ENCODE assay signal across 8 cellular contexts in genomic region chr3:170222647-170223541, GRCh38. TPM values are rescaled to one million over a fixed set of nuclear protein-coding genes. Genes with fewer than 3 reads are reported as not detected.
DNase-seq lines count a peak whose midpoint lies in the region; ATAC-seq and TF ChIP-seq lines count a peak whose summit lies in the region.

No MANE protein-coding gene starts in this region.

- peaks cover 25% of the 10 kb centered on the region for H4K20me1 ChIP-seq in neural progenitor cell (ENCODE audit: low read depth)

- peak overlapping the region; percentile 88 for H3K4me2 ChIP-seq in neural progenitor cell

- peaks cover 25% of the 10 kb centered on the region for H3K4me1 Mint-ChIP-seq in activated T-helper 1 cell treated with anti-CD3 and anti-CD28 coated beads, Interleukin-12 subunit alpha, Interleukin-12 subunit beta, Interleukin-2, Interleukin-4 antibody, amounts not matched to agents 30 ng/mL and 10 ng/mL and 1 ng/mL, durations not matched to agents 14 hours and 24 hours and 36 hours (ENCODE audit: low read depth)
- H3K4me1 Mint-ChIP-seq in neural progenitor cell: peaks cover 25% of the 10 kb centered on the region

- peak overlapping the region; percentile 99 for H3K9ac ChIP-seq in neural progenitor cell

- H3K27ac ChIP-seq in foreskin keratinocyte (peak overlapping the region; percentile 100), neural progenitor cell (peak overlapping the region; percentile 99), temporal lobe (ENCODE audit: low read depth, low read length) (peak overlapping the region; percentile 74)

- H3F3A ChIP-seq in neural progenitor cell (ENCODE audit: low read depth): no peaks in the 10 kb centered on the region

- H3K27me3 Mint-ChIP-seq in activated T-helper 1 cell treated with anti-CD3 and anti-CD28 coated beads, Interleukin-12 subunit alpha, Interleukin-12 subunit beta, Interleukin-2, Interleukin-4 antibody, amounts not matched to agents 30 ng/mL and 10 ng/mL and 1 ng/mL, durations not matched to agents 14 hours and 24 hours and 36 hours (ENCODE audit: insufficient read depth): no peaks in the 10 kb centered on the region
- H3K27me3 Mint-ChIP-seq in neural progenitor cell (ENCODE audit: insufficient read depth, low read depth): no peaks in the 10 kb centered on the region

- no peaks in the 10 kb centered on the region for H3K36me3 ChIP-seq in neural progenitor cell

- ATAC-seq in HG02943 (IDR thresholded peaks at IDR 0.05; ENCODE audit: low read depth, unreplicated experiment) (peak; percentile 22), foreskin keratinocyte (peak; percentile 35)

- peak overlapping the region; percentile 94 for H3K4me3 Mint-ChIP-seq in activated T-helper 1 cell treated with anti-CD3 and anti-CD28 coated beads, Interleukin-12 subunit alpha, Interleukin-12 subunit beta, Interleukin-2, Interleukin-4 antibody, amounts not matched to agents 30 ng/mL and 10 ng/mL and 1 ng/mL, durations not matched to agents 14 hours and 24 hours and 36 hours
- H3K4me3 Mint-ChIP-seq in neural progenitor cell: peak overlapping the region; percentile 96

- TF ChIP-seq CTCF in GM12873 (IDR thresholded peaks at IDR 0.05; ENCODE audit: insufficient read depth, low read depth, low read length, missing control alignments) (peak; percentile 31), foreskin keratinocyte (conservative IDR thresholded peaks at IDR 0.05) (peak; percentile 37), neural progenitor cell (IDR thresholded peaks at IDR 0.05) (no peak)

- H3K4me3 ChIP-seq in neural progenitor cell: peak overlapping the region; percentile 76

- no peaks in the 10 kb centered on the region for H3K9me3 ChIP-seq in neural progenitor cell (ENCODE audit: low read depth)

- no peaks in the 10 kb centered on the region for H3K9me3 Mint-ChIP-seq in activated T-helper 1 cell treated with anti-CD3 and anti-CD28 coated beads, Interleukin-12 subunit alpha, Interleukin-12 subunit beta, Interleukin-2, Interleukin-4 antibody, amounts not matched to agents 30 ng/mL and 10 ng/mL and 1 ng/mL, durations not matched to agents 14 hours and 24 hours and 36 hours
- H3K9me3 Mint-ChIP-seq in neural progenitor cell: peaks cover 4% of the 10 kb centered on the region

- intact Hi-C loops in activated T-helper 1 cell treated with anti-CD3 and anti-CD28 coated beads, Interleukin-12 subunit alpha, Interleukin-12 subunit beta, Interleukin-2, Interleukin-4 antibody, amounts not matched to agents 30 ng/mL and 10 ng/mL and 1 ng/mL, durations not matched to agents 14 hours and 24 hours and 36 hours (cut with micrococcal nuclease): loop anchor here (1.0 to 5.0 kb wide), 9 partner anchors 34 to 686 kb away; partner anchors contain the start of genes EIF5A2, MYNN, PHC3 and SEC62

- H3K79me2 ChIP-seq in neural progenitor cell (ENCODE audit: low read depth): peaks cover 52% of the 10 kb centered on the region

- H2AFZ ChIP-seq in neural progenitor cell (replicated peaks): peak overlapping the region; percentile 74

- H3K4me1 ChIP-seq in foreskin keratinocyte (peaks cover 38% of the 10 kb centered on the region), neural progenitor cell (peaks cover 15% of the 10 kb centered on the region)

- DNase-seq in 8988T (peak; percentile 37), NCI-H526 treated with DMSO at 0.1 percent for 48 hours (lab: John Stamatoyannopoulos, UW) (peak; percentile 64), foreskin keratinocyte (peak; percentile 28 to 50), neural progenitor cell (ENCODE audit: low spot score) (peak; percentile 78)
- DNase-seq in activated T-helper 1 cell treated with anti-CD3 and anti-CD28 coated beads, Interleukin-12 subunit alpha, Interleukin-12 subunit beta, Interleukin-2, Interleukin-4 antibody, amounts not matched to agents 30 ng/mL and 10 ng/mL and 1 ng/mL, durations not matched to agents 14 hours and 24 hours and 36 hours (ENCODE audit: low spot score): peak; percentile 14

- peak overlapping the region; percentile 80 for H3K27ac Mint-ChIP-seq in activated T-helper 1 cell treated with anti-CD3 and anti-CD28 coated beads, Interleukin-12 subunit alpha, Interleukin-12 subunit beta, Interleukin-2, Interleukin-4 antibody, amounts not matched to agents 30 ng/mL and 10 ng/mL and 1 ng/mL, durations not matched to agents 14 hours and 24 hours and 36 hours
- H3K27ac Mint-ChIP-seq in neural progenitor cell: peak overlapping the region; percentile 91

- H3K36me3 Mint-ChIP-seq in activated T-helper 1 cell treated with anti-CD3 and anti-CD28 coated beads, Interleukin-12 subunit alpha, Interleukin-12 subunit beta, Interleukin-2, Interleukin-4 antibody, amounts not matched to agents 30 ng/mL and 10 ng/mL and 1 ng/mL, durations not matched to agents 14 hours and 24 hours and 36 hours (ENCODE audit: low read depth): no peaks in the 10 kb centered on the region
- H3K36me3 Mint-ChIP-seq in neural progenitor cell: no peaks in the 10 kb centered on the region

- no peaks in the 10 kb centered on the region for H3K27me3 ChIP-seq in foreskin keratinocyte
- no peaks in the 10 kb centered on the region for H3K27me3 ChIP-seq in neural progenitor cell

RNA-seq across cellular contexts. Expression of gene PRKCI, which starts 0.7 kb away (rescaled TPM):
- total RNA-seq in activated T-helper 1 cell treated with anti-CD3 and anti-CD28 coated beads, Interleukin-12 subunit alpha, Interleukin-12 subunit beta, Interleukin-2, Interleukin-4 antibody, amounts not matched to agents 30 ng/mL and 10 ng/mL and 1 ng/mL, durations not matched to agents 14 hours and 24 hours and 36 hours: 23.0 and 24.2 TPM in 2 replicates
- total RNA-seq in foreskin keratinocyte: 51.2 and 52.4 TPM in 2 replicates
- polyA plus RNA-seq in foreskin keratinocyte: 14.9 and 17.9 TPM in 2 replicates
- total RNA-seq in neural progenitor cell (ENCODE audit: low replicate concordance): 67.4 and 87.8 TPM in 2 replicates
- total RNA-seq in temporal lobe: 64.2 TPM

RNA-seq across cellular contexts. Expression of gene PHC3, which starts 41.4 kb away (rescaled TPM):
- 57.7 and 58.7 TPM in 2 replicates for total RNA-seq in activated T-helper 1 cell treated with anti-CD3 and anti-CD28 coated beads, Interleukin-12 subunit alpha, Interleukin-12 subunit beta, Interleukin-2, Interleukin-4 antibody, amounts not matched to agents 30 ng/mL and 10 ng/mL and 1 ng/mL, durations not matched to agents 14 hours and 24 hours and 36 hours
- 15.5 and 16.3 TPM in 2 replicates for total RNA-seq in foreskin keratinocyte
- polyA plus RNA-seq in foreskin keratinocyte: 1.7 and 2.1 TPM in 2 replicates
- 27.3 and 28.4 TPM in 2 replicates for total RNA-seq in neural progenitor cell (ENCODE audit: low replicate concordance)
- 42.8 TPM for total RNA-seq in temporal lobe

Comparison
In these comparisons a context has a peak if more than half of its experiments do, and no peak if none do; other contexts are left out.
1. Peak in every context shown above with its lines: DNase-seq, ATAC-seq, H3K4me3 ChIP-seq and H3K27ac ChIP-seq.
2. DNase-seq: peak in every context shown above with its lines; median percentile 78 in neural progenitor cell; 64 in NCI-H526 treated with DMSO at 0.1 percent for 48 hours; 39 in foreskin keratinocyte; 37 in 8988T; 14 in activated T-helper 1 cell treated with anti-CD3 and anti-CD28 coated beads, Interleukin-12 subunit alpha, Interleukin-12 subunit beta, Interleukin-2, Interleukin-4 antibody, amounts not matched to agents 30 ng/mL and 10 ng/mL and 1 ng/mL, durations not matched to agents 14 hours and 24 hours and 36 hours.